Comparison of ENCODE assay signal across 1 cellular context in genomic region chr6:31663087-31663960, GRCh38.
TF ChIP-seq lines count a peak whose summit lies in the region.

No MANE protein-coding gene starts in this region.

TF ChIP-seq in K562, 482 proteins besides CTCF, POLR2A, EP300 and RAD21 (continued from another document and continues in another):
- TF ChIP-seq BACH1 (tag; IDR thresholded peaks at IDR 0.05) (no peak), PRDM10 (IDR thresholded peaks at IDR 0.05; ENCODE audit: partially characterized antibody) (no peak), THRA (IDR thresholded peaks at IDR 0.05) (no peak), GABPB1 (CRISPR knock-in tag; IDR thresholded peaks at IDR 0.05) (no peak), CEBPG (CRISPR knock-in tag; IDR thresholded peaks at IDR 0.05) (0 out of 2 replicates have a peak, but pooled peaks have one; percentile 39), CEBPG (tag; conservative IDR thresholded peaks at IDR 0.05 in 1 of 2, IDR thresholded peaks at IDR 0.05 in 1 of 2) (no peak), HDGF (IDR thresholded peaks at IDR 0.05) (no peak), EHMT2 (IDR thresholded peaks at IDR 0.05) (no peak), SMAD3 (CRISPR knock-in tag; conservative IDR thresholded peaks at IDR 0.05) (no peak), NR3C1 (CRISPR knock-in tag; IDR thresholded peaks at IDR 0.05) (no peak), NUFIP1 (IDR thresholded peaks at IDR 0.05; ENCODE audit: partially characterized antibody) (no peak), ZNF740 (CRISPR knock-in tag; IDR thresholded peaks at IDR 0.05) (no peak), ZNF740 (tag; IDR thresholded peaks at IDR 0.05) (no peak), KDM2B (CRISPR knock-in tag; IDR thresholded peaks at IDR 0.05) (no peak), MGA (IDR thresholded peaks at IDR 0.05) (no peak), WHSC1 (IDR thresholded peaks at IDR 0.05; ENCODE audit: low read length) (no peak), HNRNPH1 (optimal IDR thresholded peaks at IDR 0.05; ENCODE audit: low read depth, low read length) (no peak), MTA1 (IDR thresholded peaks at IDR 0.05; ENCODE audit: borderline replicate concordance) (no peak), TAF7 (tag; IDR thresholded peaks at IDR 0.05) (no peak), PYGO2 (tag; IDR thresholded peaks at IDR 0.05) (peak; percentile 34; the same call in 1 of the 2 replicates), ZBTB9 (CRISPR knock-in tag; IDR thresholded peaks at IDR 0.05) (no peak), ZNF23 (CRISPR knock-in tag; IDR thresholded peaks at IDR 0.05) (no peak), MEIS2 (IDR thresholded peaks at IDR 0.05; ENCODE audit: partially characterized antibody) (no peak), SMARCE1 (IDR thresholded peaks at IDR 0.05) (no peak), ZNF347 (CRISPR knock-in tag; IDR thresholded peaks at IDR 0.05; ENCODE audit: low read depth) (peak; percentile 78; the same call in 1 of the 2 replicates), ZNF444 (CRISPR knock-in tag; IDR thresholded peaks at IDR 0.05) (no peak), PREB (CRISPR knock-in tag; IDR thresholded peaks at IDR 0.05) (no peak), MCM7 (IDR thresholded peaks at IDR 0.05) (no peak), NFIC (IDR thresholded peaks at IDR 0.05) (no peak), ARID2 (IDR thresholded peaks at IDR 0.05) (no peak), TFE3 (CRISPR knock-in tag; IDR thresholded peaks at IDR 0.05) (no peak), CBX3 (IDR thresholded peaks at IDR 0.05; ENCODE audit: borderline replicate concordance in 1 of 2, low read length in 2 of 2) (no peak; a peak in 1 of 3 replicates), FUS (optimal IDR thresholded peaks at IDR 0.05; ENCODE audit: low read depth, low read length) (no peak), PHTF2 (CRISPR knock-in tag; IDR thresholded peaks at IDR 0.05) (no peak), ZNF436 (CRISPR knock-in tag; IDR thresholded peaks at IDR 0.05) (no peak), PML (IDR thresholded peaks at IDR 0.05; ENCODE audit: low read length) (peak; percentile 17), TCFL5 (CRISPR knock-in tag; conservative IDR thresholded peaks at IDR 0.05) (no peak), HMGN3 (IDR thresholded peaks at IDR 0.05; ENCODE audit: borderline replicate concordance, extremely low read depth, insufficient read length, low read depth, low read length) (no peak), SNAPC5 (CRISPR knock-in tag; IDR thresholded peaks at IDR 0.05) (no peak)
